Comparison of ENCODE assay signal across 31 cellular contexts in the genomic region with DNA sequence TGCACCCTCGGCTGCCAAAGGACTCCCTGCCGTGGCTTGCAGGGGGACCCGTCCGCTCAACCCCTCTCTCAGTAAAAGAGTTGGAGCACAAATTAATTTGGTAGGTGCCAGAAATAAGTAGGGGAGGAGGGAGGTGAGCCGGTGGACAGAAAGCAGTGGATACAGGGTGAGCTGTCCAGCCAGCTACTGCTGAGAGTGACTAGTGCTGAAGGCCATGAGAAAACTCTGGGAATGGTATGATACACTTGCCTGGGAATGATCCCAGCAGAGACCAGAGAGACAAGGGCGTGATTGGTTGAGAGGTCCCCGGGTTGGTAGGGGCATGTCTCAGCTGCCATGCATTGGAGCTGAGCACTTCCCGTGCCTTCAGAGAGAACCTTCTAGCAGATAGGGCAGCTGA. TPM values are rescaled to one million over a fixed set of nuclear protein-coding genes. Genes with fewer than 3 reads are reported as not detected.
DNase-seq lines count a peak whose midpoint lies in the region; ATAC-seq, FAIRE-seq and TF ChIP-seq lines count a peak whose summit lies in the region.
"Had no signal": no experiment of that assay in that cellular context is flagged by ENCODE, and none has a peak within 500 bp of the region (broad histone marks: within the 10 kb centered on the region; RNA-seq: fewer than 3 reads in every experiment).

No MANE protein-coding gene starts in this region.

- TF ChIP-seq RAD21 in SK-N-SH (IDR thresholded peaks at IDR 0.05; ENCODE audit: low read length) = no peak

- H3K4me2 ChIP-seq in SK-N-SH (no peak overlapping the region), keratinocyte (ENCODE audit: control insufficient read depth, extremely low read depth, insufficient read depth, low read depth, low read length) (no peak overlapping the region)
- H3K4me2 ChIP-seq: PC-9 had no signal

- H3K4me3 ChIP-seq in SK-N-SH (ENCODE audit: low read depth in 2 of 2, low read length in 1 of 2) (no peak overlapping the region), HEK293 (ENCODE audit: low read depth, low read length) (no peak overlapping the region), Panc1 (ENCODE audit: low read depth in 2 of 2, low read length in 2 of 2) (no peak overlapping the region), keratinocyte (ENCODE audit: control insufficient read depth in 2 of 3, extremely low read depth in 1 of 3, insufficient read depth in 2 of 3, low read depth in 1 of 3, low read length in 3 of 3) (no peak overlapping the region)
- H3K4me3 ChIP-seq: PC-9 had no signal

- TF ChIP-seq CTCF in SK-N-SH (IDR thresholded peaks at IDR 0.05) = no peak
- TF ChIP-seq CTCF in HEK293 (tag by site-specific recombination; IDR thresholded peaks at IDR 0.05) = no peak
- no peak for TF ChIP-seq CTCF in Panc1 (IDR thresholded peaks at IDR 0.05)
- no peak for TF ChIP-seq CTCF in keratinocyte (optimal IDR thresholded peaks at IDR 0.05 in 1 of 3, IDR thresholded peaks at IDR 0.05 in 1 of 3, conservative IDR thresholded peaks at IDR 0.05 in 1 of 3; ENCODE audit: extremely low read depth in 1 of 3, insufficient read depth in 2 of 3, low read length in 3 of 3)

- H4K20me1 ChIP-seq in SK-N-SH (ENCODE audit: insufficient read depth) = no peaks in the 10 kb centered on the region
- no peaks in the 10 kb centered on the region for H4K20me1 ChIP-seq in keratinocyte (ENCODE audit: control insufficient read depth, extremely low read depth, insufficient read depth, low read length)

- CTCF ChIA-PET in SK-N-SH (lab: Yijun Ruan, JAX) = no interaction called here
- CTCF ChIA-PET in HEK293 (lab: Yijun Ruan, JAX) = no interaction called here
- CTCF ChIA-PET in Panc1 (lab: Charles Lee) = interaction anchor here (1.6 kb wide), 1 partner anchor 53 kb away, joined by 5 read pairs; no protein-coding TSS in a partner anchor

- intact Hi-C loops in Panc1 (cut with micrococcal nuclease; ENCODE audit: unreplicated experiment) = no loop called here

- dilution Hi-C loops in keratinocyte (cut with MboI; ENCODE audit: extremely low pct_ligation_motif_present, low sequenced_read_pairs) = no loop called here

- H2AFZ ChIP-seq in SK-N-SH (ENCODE audit: low read depth) (no peak overlapping the region), keratinocyte (ENCODE audit: control insufficient read depth, low read length) (no peak overlapping the region)
- H2AFZ ChIP-seq: PC-9 had no signal

- H3K9me3 ChIP-seq in SK-N-SH = no peaks in the 10 kb centered on the region
- no peaks in the 10 kb centered on the region for H3K9me3 ChIP-seq in HEK293 (ENCODE audit: control insufficient read depth, insufficient read depth, low read depth, low read length)
- H3K9me3 ChIP-seq in Panc1 (ENCODE audit: control insufficient read depth, insufficient read depth, low read depth, low read length) = peaks cover 12% of the 10 kb centered on the region; the same call in 1 of the 2 replicates
- H3K9me3 ChIP-seq in keratinocyte (ENCODE audit: control insufficient read depth, low read depth, low read length) = no peaks in the 10 kb centered on the region

- FAIRE-seq in keratinocyte (lab: Jason Lieb, UNC) = no peak
- FAIRE-seq: GM12891, GM19239, H54 had no signal

- no peaks in the 10 kb centered on the region for H3F3A ChIP-seq in SK-N-SH (replicated peaks; ENCODE audit: insufficient read depth)

- no TSS peak for BruUV-seq in Panc1 (replicated peaks; lab: Mats Ljungman, UMichigan)

- no peaks in the 10 kb centered on the region for H3K9me2 ChIP-seq in SK-N-SH

- peaks cover 5% of the 10 kb centered on the region; the same call in 1 of the 2 replicates for H3K27me3 ChIP-seq in SK-N-SH (ENCODE audit: insufficient read depth)
- H3K27me3 ChIP-seq in Panc1 (ENCODE audit: control insufficient read depth, insufficient read depth, low read length) = no peaks in the 10 kb centered on the region
- no peaks in the 10 kb centered on the region for H3K27me3 ChIP-seq in keratinocyte (ENCODE audit: control insufficient read depth, extremely low read depth, insufficient read depth, low read length)

- in situ Hi-C loops in Panc1 (cut with HindIII; ENCODE audit: low pct_unique_long_range_greater_than_20kb, low sequenced_read_pairs) = no loop called here

- 7% methylated on average over 8 of the region's 8 CpGs for WGBS in SK-N-SH (ENCODE audit: low lambda C conversion rate)

- H3K4me1 ChIP-seq in SK-N-SH (ENCODE audit: control insufficient read depth in 1 of 2, insufficient read depth in 2 of 2, low read depth in 1 of 2, low read length in 1 of 2) = 0 out of 4 replicates have a peak, but pooled peaks cover 0 to 4% of the 10 kb centered on the region in 2 experiments
- no peaks in the 10 kb centered on the region; the same call in 1 of the 2 replicates for H3K4me1 ChIP-seq in HEK293 (ENCODE audit: control insufficient read depth, insufficient read depth, low read length)
- peaks cover 46% of the 10 kb centered on the region for H3K4me1 ChIP-seq in Panc1 (ENCODE audit: control insufficient read depth, insufficient read depth, low read length)
- H3K4me1 ChIP-seq in keratinocyte (ENCODE audit: control insufficient read depth, extremely low read depth, insufficient read depth, low read length) = peaks cover 52% of the 10 kb centered on the region

- H3K36me3 ChIP-seq in SK-N-SH (replicated peaks in 1 of 2; ENCODE audit: control insufficient read depth in 1 of 2, insufficient read depth in 2 of 2, low read length in 1 of 2) (no peaks in the 10 kb centered on the region), HEK293 (ENCODE audit: control insufficient read depth in 2 of 2, insufficient read depth in 1 of 2, low read length in 2 of 2) (no peaks in the 10 kb centered on the region), Panc1 (ENCODE audit: control insufficient read depth, insufficient read depth, low read length) (no peaks in the 10 kb centered on the region), keratinocyte (ENCODE audit: control insufficient read depth in 2 of 2, extremely low read depth in 1 of 2, insufficient read depth in 2 of 2, low read length in 2 of 2) (no peaks in the 10 kb centered on the region)

- DNase-seq in SK-N-SH (no peak), Panc1 (ENCODE audit: low read depth, low spot score) (no peak), keratinocyte (ENCODE audit: low read depth, low spot score) (no peak), NCI-H2196 treated with DMSO at 0.1 percent for 48 hours (lab: John Stamatoyannopoulos, UW; ENCODE audit: unreplicated experiment) (no peak), NCI-H2081 treated with DMSO at 0.1 percent for 48 hours (lab: John Stamatoyannopoulos, UW) (no peak)
- DNase-seq: ACHN; CD4-positive, alpha-beta T cell; DMS53; GF-D8; Karpas-422; MV-4-11; NCI-H1105; NCI-H1436 treated with DMSO at 0.1 percent for 48 hours; NCI-H187 treated with DMSO at 0.1 percent for 48 hours; NCI-H2107; NCI-H446 treated with DMSO at 0.1 percent for 48 hours; NCI-H526; NCI-H82; NK-92 treated with Interleukin-12 subunit alpha and Interleukin-12 subunit beta, amount 100 ng/mL, for 24 hours; PC-9; SHP77 had no signal

- ATAC-seq in SK-N-SH treated with all-trans-retinoic acid at 6 μM for 48 hours = no peak
- ATAC-seq in Panc1 = no peak
- ATAC-seq in HG03442 (IDR thresholded peaks at IDR 0.05; ENCODE audit: unreplicated experiment) = no peak

- H3K27ac ChIP-seq in SK-N-SH (ENCODE audit: low read depth in 2 of 2, low read length in 1 of 2) = no peak overlapping the region
- H3K27ac ChIP-seq in HEK293 (ENCODE audit: extremely low read depth, low read depth, low read length) = no peak overlapping the region
- peak overlapping the region; percentile 92 for H3K27ac ChIP-seq in Panc1 (ENCODE audit: low read length)
- H3K27ac ChIP-seq in keratinocyte (ENCODE audit: control insufficient read depth, insufficient read depth, low read length) = peak overlapping the region; percentile 23
- H3K27ac ChIP-seq: 22Rv1, RWPE1 had no signal

- no peaks in the 10 kb centered on the region for H3K79me2 ChIP-seq in SK-N-SH (ENCODE audit: insufficient read depth)
- H3K79me2 ChIP-seq in keratinocyte (ENCODE audit: control insufficient read depth, insufficient read depth, low read length) = no peaks in the 10 kb centered on the region

- peaks cover 3% of the 10 kb centered on the region for H3K9me1 ChIP-seq in keratinocyte (ENCODE audit: control insufficient read depth, extremely low read depth, insufficient read depth, low read length)

- H3K9ac ChIP-seq in SK-N-SH (no peak overlapping the region), keratinocyte (ENCODE audit: control insufficient read depth, extremely low read depth, insufficient read depth, low read length) (no peak overlapping the region)

- POLR2A ChIA-PET in SK-N-SH (lab: Yijun Ruan, JAX) = no interaction called here
- POLR2A ChIA-PET in HEK293 (lab: Yijun Ruan, JAX) = no interaction called here
- POLR2A ChIA-PET in Panc1 (lab: Charles Lee) = no interaction called here

- TF ChIP-seq EP300 in SK-N-SH (IDR thresholded peaks at IDR 0.05; ENCODE audit: borderline replicate concordance in 1 of 2, low read depth in 1 of 2, low read length in 1 of 2) = no peak

TF ChIP-seq in SK-N-SH treated with all-trans-retinoic acid at 6 μM for 48 hours, 23 proteins besides CTCF, POLR2A, EP300 and RAD21:
- no peak for TF ChIP-seq ISL1 (CRISPR knock-in tag; IDR thresholded peaks at IDR 0.05)
- no peak for TF ChIP-seq RARB (CRISPR knock-in tag; IDR thresholded peaks at IDR 0.05)

RNA-seq across cellular contexts. Expression of gene FOXQ1, which starts 15.7 kb away (rescaled TPM):
- polyA plus RNA-seq in SK-N-SH (2012; rRNA removed) (not detected in 2 replicates), keratinocyte (2.3 to 5.4 TPM (median 4.2 TPM) in 3 replicates)
- polyA plus RNA-seq in SK-N-SH (2012; cell fraction: cytosol; rRNA removed) = not detected in 2 replicates
- not detected in 2 replicates for polyA plus RNA-seq in SK-N-SH (2012; cell fraction: nucleus; rRNA removed)
- total RNA-seq in Panc1 (2021; ENCODE audit: unreplicated experiment) = 11.7 TPM
- 8.6 TPM for polyA plus RNA-seq in Panc1 (2012; ENCODE audit: insufficient read length)
- polyA plus RNA-seq in keratinocyte (2011; ENCODE audit: low read depth) = 2.7 TPM
- 3.5 and 5.1 TPM in 2 replicates for polyA plus RNA-seq in keratinocyte (2011; cell fraction: cytosol; rRNA removed)
- 6.3 TPM in 2 replicates for polyA plus RNA-seq in keratinocyte (2011; cell fraction: nucleus; rRNA removed)
- 5.9 and 14.4 TPM in 2 replicates for polyA plus RNA-seq in keratinocyte (2012; ENCODE audit: low replicate concordance)
- polyA minus RNA-seq in keratinocyte = 1.6 to 3.9 TPM (median 2.1 TPM) in 3 replicates
- 14.0 TPM for polyA minus RNA-seq in keratinocyte (2011; cell fraction: cytosol; rRNA and poly(A)+ RNA removed)
- polyA minus RNA-seq in keratinocyte (2011; cell fraction: nucleus; rRNA and poly(A)+ RNA removed) = 2.6 and 4.5 TPM in 2 replicates
- total RNA-seq: CD4-positive, alpha-beta T cell; SK-MEL-5; T-helper 1 cell treated with Interleukin-12 subunit alpha and Interleukin-12 subunit beta and Interleukin-4 antibody, amounts not matched to agents 30 ng/mL and 1 ng/mL, for 36 hours had no signal

Comparison
In these comparisons a context has a peak if more than half of its experiments do, and no peak if none do; other contexts are left out.
1. H3K27ac ChIP-seq: peak in Panc1 (single experiment) and keratinocyte (single experiment); none in SK-N-SH (0 of 2) and HEK293 (single experiment).
2. Of the 4 proteins assayed by ChIP-seq in both HEK293 and SK-N-SH: peak only in HEK293: none; only in SK-N-SH: none; in both: REST; in neither: 3.